Comparison of ENCODE assay signal across 15 cellular contexts in the genomic region with DNA sequence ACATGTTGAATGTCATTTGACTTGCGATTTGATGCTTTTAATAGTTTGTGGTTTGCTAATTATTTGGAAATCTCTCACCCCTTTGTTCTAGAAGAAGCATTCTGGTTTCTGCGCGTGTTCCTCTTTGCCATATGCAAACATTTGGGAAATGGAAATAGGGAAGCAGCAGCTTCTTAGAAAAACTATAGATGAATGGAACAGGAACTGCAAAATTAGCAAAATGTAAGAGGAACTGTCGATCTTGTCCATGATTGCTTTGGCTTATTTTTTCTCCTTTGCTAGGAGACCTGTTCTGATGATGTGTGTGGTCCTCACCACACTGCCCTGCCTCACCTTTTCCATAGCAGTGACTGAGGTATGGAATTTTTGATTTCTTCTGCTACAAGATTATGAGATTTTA. TPM values are rescaled to one million over a fixed set of nuclear protein-coding genes. Genes with fewer than 3 reads are reported as not detected.
"Had no signal": no experiment of that assay in that cellular context is flagged by ENCODE, and none has a peak within 500 bp of the region (broad histone marks: within the 10 kb centered on the region; RNA-seq: fewer than 3 reads in every experiment).

No MANE protein-coding gene starts in this region.

- H3K27ac Mint-ChIP-seq: activated CD8-positive, alpha-beta T cell treated with anti-CD3 and anti-CD28 coated beads, Interleukin-2, amount 10 ng/mL, durations not matched to agents 7 days and 5 days; memory B cell; nephron progenitor cell; stimulated activated naive CD8-positive, alpha-beta T cell treated with anti-CD3 and anti-CD28 coated beads, Interleukin-15, Interleukin-2, amounts not matched to agents 100 ng/mL and 50 ng/mL, for 24 hours; WTC11 had no signal

- H3K27ac ChIP-seq: esophagus squamous epithelium, upper lobe of left lung had no signal

- ATAC-seq: activated CD8-positive, alpha-beta T cell treated with anti-CD3 and anti-CD28 coated beads, Interleukin-2, amount 10 ng/mL, durations not matched to agents 7 days and 5 days; left colon; WTC11 had no signal

- H3K4me3 ChIP-seq: esophagus squamous epithelium, upper lobe of left lung had no signal

- H3K9me3 ChIP-seq: esophagus squamous epithelium, upper lobe of left lung had no signal

- H3K4me3 Mint-ChIP-seq: activated CD8-positive, alpha-beta T cell treated with anti-CD3 and anti-CD28 coated beads, Interleukin-2, amount 10 ng/mL, durations not matched to agents 7 days and 5 days; memory B cell; nephron progenitor cell; stimulated activated naive CD8-positive, alpha-beta T cell treated with anti-CD3 and anti-CD28 coated beads, Interleukin-15, Interleukin-2, amounts not matched to agents 100 ng/mL and 50 ng/mL, for 24 hours; WTC11 had no signal

- H3K27me3 ChIP-seq: esophagus squamous epithelium, upper lobe of left lung had no signal

- DNase-seq: activated CD4-positive, alpha-beta T cell treated with anti-CD3 and anti-CD28 coated beads for 48 hours; activated CD8-positive, alpha-beta T cell treated with anti-CD3 and anti-CD28 coated beads, Interleukin-2, amount 10 ng/mL, durations not matched to agents 7 days and 5 days; activated naive CD4-positive, alpha-beta T cell treated with Interleukin-2 at 50 U/mL for 16 hours; esophagus squamous epithelium; foreskin fibroblast; left colon; nephron progenitor cell; stimulated activated CD4-positive, alpha-beta T cell treated with anti-CD3 and anti-CD28 coated beads, Interleukin-2, amount 100 ng/mL, for 48 hours; stimulated activated CD8-positive, alpha-beta memory T cell treated with anti-CD3 and anti-CD28 coated beads, Interleukin-4, amount 100 ng/mL, for 48 hours; T1000; upper lobe of left lung had no signal

- H3K4me1 ChIP-seq: esophagus squamous epithelium, upper lobe of left lung had no signal

- H3K9me3 Mint-ChIP-seq: stimulated activated naive CD8-positive, alpha-beta T cell treated with anti-CD3 and anti-CD28 coated beads, Interleukin-15, Interleukin-2, amounts not matched to agents 100 ng/mL and 50 ng/mL, for 24 hours had no signal

- H3K36me3 ChIP-seq: esophagus squamous epithelium, upper lobe of left lung had no signal

- H3K36me3 Mint-ChIP-seq: memory B cell, WTC11 had no signal

- H3K4me1 Mint-ChIP-seq: memory B cell, nephron progenitor cell, WTC11 had no signal

RNA-seq across cellular contexts. Expression of a gene that starts 38.1 kb away (rescaled TPM):
- total RNA-seq: activated CD8-positive, alpha-beta T cell treated with anti-CD3 and anti-CD28 coated beads, Interleukin-2, amount 10 ng/mL, durations not matched to agents 7 days and 5 days; osteocyte had no signal
